ENCODE assay signal across 16 cellular contexts in genomic region chr2:151339168-151339567, GRCh38. TPM values are rescaled to one million over a fixed set of nuclear protein-coding genes. Genes with fewer than 3 reads are reported as not detected.
DNase-seq lines count a peak whose midpoint lies in the region; ATAC-seq and TF ChIP-seq lines count a peak whose summit lies in the region.
"Had no signal": no experiment of that assay in that cellular context is flagged by ENCODE, and none has a peak within 500 bp of the region (broad histone marks: within the 10 kb centered on the region; RNA-seq: fewer than 3 reads in every experiment).

No MANE protein-coding gene starts in this region.

- TF ChIP-seq CTCF in fibroblast of pulmonary artery (IDR thresholded peaks at IDR 0.05; ENCODE audit: low read length, missing control alignments) = no peak
- TF ChIP-seq CTCF in osteocyte (IDR thresholded peaks at IDR 0.05) = no peak

- DNase-seq in DMS79 treated with DMSO at 0.1 percent for 48 hours (lab: John Stamatoyannopoulos, UW) = peak; percentile 6
- DNase-seq in DMS79 (lab: John Stamatoyannopoulos, UW) = no peak
- DNase-seq in RPMI7951 (ENCODE audit: low read depth) = peak; percentile 6
- no peak for DNase-seq in fibroblast of pulmonary artery (ENCODE audit: low read depth)
- DNase-seq in osteocyte (ENCODE audit: extremely low spot score, unreplicated experiment) = no peak
- DNase-seq in HuH-7.5 (ENCODE audit: low spot score) = no peak
- no peak for DNase-seq in GF-D8 (lab: John Stamatoyannopoulos, UW)
- DNase-seq: 8988T; activated CD4-positive, alpha-beta T cell treated with anti-CD3 and anti-CD28 coated beads for 4 hours; CD4-positive, CD25-positive, alpha-beta regulatory T cell; NCI-H187 treated with DMSO at 0.1 percent for 48 hours; SHP77 treated with DMSO at 0.1 percent for 48 hours; T-helper 9 cell had no signal

- peak overlapping the region; percentile 10 for H3K4me3 Mint-ChIP-seq in osteocyte (ENCODE audit: unreplicated experiment)
- H3K4me3 Mint-ChIP-seq: CD4-positive, CD25-positive, alpha-beta regulatory T cell had no signal

- H3K27me3 Mint-ChIP-seq in osteocyte (ENCODE audit: unreplicated experiment) = no peaks in the 10 kb centered on the region

- peaks cover 26% of the 10 kb centered on the region for H3K4me1 Mint-ChIP-seq in osteocyte (ENCODE audit: unreplicated experiment)

- no peak for ATAC-seq in GM21576 (IDR thresholded peaks at IDR 0.05; ENCODE audit: unreplicated experiment)
- ATAC-seq: activated naive CD4-positive, alpha-beta T cell treated with anti-CD3 and anti-CD28 coated beads, Interleukin-2, amount 50 U/mL, for 72 hours had no signal

- H3K4me3 ChIP-seq in fibroblast of pulmonary artery (replicated peaks; ENCODE audit: low read depth, low read length) = peak overlapping the region; percentile 15
- H3K4me3 ChIP-seq: thoracic aorta had no signal

- no peak overlapping the region for H3K27ac Mint-ChIP-seq in osteocyte (ENCODE audit: unreplicated experiment)
- H3K27ac Mint-ChIP-seq: activated naive CD4-positive, alpha-beta T cell treated with anti-CD3 and anti-CD28 coated beads, Interleukin-2, amount 50 U/mL, for 72 hours; CD4-positive, CD25-positive, alpha-beta regulatory T cell had no signal

- H3K36me3 Mint-ChIP-seq in osteocyte (ENCODE audit: unreplicated experiment) = no peaks in the 10 kb centered on the region
- H3K36me3 Mint-ChIP-seq: CD4-positive, CD25-positive, alpha-beta regulatory T cell had no signal

- H3K9me3 Mint-ChIP-seq in osteocyte (ENCODE audit: unreplicated experiment) = peaks cover 12% of the 10 kb centered on the region

RNA-seq across cellular contexts. Expression of gene TNFAIP6, which starts 18.2 kb away (rescaled TPM):
- 7.3 and 8.8 TPM in 2 replicates for total RNA-seq in RPMI7951 (2014; rRNA removed; shearing (Covaris generic))
- not detected in 2 replicates for total RNA-seq in osteocyte
- total RNA-seq: activated naive CD4-positive, alpha-beta T cell treated with anti-CD3 and anti-CD28 coated beads, Interleukin-2, amount 50 U/mL, for 72 hours; CD4-positive, CD25-positive, alpha-beta regulatory T cell had no signal

RNA-seq across cellular contexts. Expression of gene NMI, which starts 49.7 kb away (rescaled TPM):
- total RNA-seq in RPMI7951 (2014; rRNA removed; shearing (Covaris generic)) = 24.8 and 31.4 TPM in 2 replicates
- total RNA-seq in osteocyte = 16.2 and 17.2 TPM in 2 replicates

Comparison
In these comparisons a context has a peak if more than half of its experiments do, and no peak if none do; other contexts are left out.
1. DNase-seq: peak in DMS79 treated with DMSO at 0.1 percent for 48 hours (single experiment) and RPMI7951 (single experiment); none in DMS79 (single experiment), fibroblast of pulmonary artery (single experiment), osteocyte (single experiment), HuH-7.5 (single experiment) and GF-D8 (single experiment).